Comparison of ENCODE assay signal across 11 cellular contexts in the genomic region with DNA sequence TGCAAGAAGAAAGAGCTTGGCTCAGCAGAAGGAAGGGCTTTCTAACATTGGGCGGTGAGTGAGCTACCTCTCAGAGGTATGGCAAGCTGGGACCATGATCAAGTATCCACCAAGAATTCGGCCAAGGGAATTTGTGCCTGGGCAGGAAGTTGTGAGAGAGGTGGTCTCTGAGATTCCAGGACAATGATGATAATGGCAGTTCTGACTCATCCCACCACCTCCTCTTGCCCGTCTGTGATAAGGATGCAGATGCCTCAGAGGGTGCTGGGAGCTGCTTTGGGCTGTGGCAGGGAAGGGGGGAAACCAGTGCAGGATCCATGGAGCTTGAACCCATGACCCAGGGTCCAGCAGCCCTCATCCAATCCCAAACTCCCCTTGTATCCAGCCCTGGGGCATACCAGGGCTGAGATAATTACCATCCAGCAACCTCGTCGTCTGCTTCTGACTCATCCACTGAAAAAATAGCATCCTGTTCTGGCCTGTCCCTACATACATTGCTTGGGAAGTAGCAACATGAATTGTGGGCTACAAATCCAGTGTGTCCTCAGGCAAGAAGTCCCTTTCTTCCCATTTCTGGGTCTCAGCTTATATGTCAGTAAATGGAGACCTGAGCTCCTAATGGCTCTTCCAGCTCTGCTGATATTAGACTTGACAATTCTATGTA. TPM values are rescaled to one million over a fixed set of nuclear protein-coding genes. Genes with fewer than 3 reads are reported as not detected.
A peak's percentile ranks its signal among the peaks of the same experiment; 100 is the strongest.
DNase-seq lines count a peak whose midpoint lies in the region; ATAC-seq lines count a peak whose summit lies in the region.
"Had no signal": no experiment of that assay in that cellular context is flagged by ENCODE, and none has a peak within 500 bp of the region (broad histone marks: within the 10 kb centered on the region; RNA-seq: fewer than 3 reads in every experiment).

No MANE protein-coding gene starts in this region.

- H3K4me1 ChIP-seq in ACC112 (ENCODE audit: control insufficient read depth, insufficient read depth, low read length, unreplicated experiment) = peaks cover 7% of the 10 kb centered on the region
- H3K4me1 ChIP-seq in SJSA1 (replicated peaks) = peaks cover 33% of the 10 kb centered on the region
- H3K4me1 ChIP-seq: spleen had no signal

- H3K79me2 ChIP-seq in ACC112 (ENCODE audit: control insufficient read depth, insufficient read depth, low read length, unreplicated experiment) = no peaks in the 10 kb centered on the region

- H3K4me3 ChIP-seq in ACC112 (ENCODE audit: low read depth, low read length) (peak overlapping the region; percentile 50; the same call in 1 of the 2 replicates), SJSA1 (no peak overlapping the region)
- H3K4me3 ChIP-seq: spleen had no signal

- H3K27ac ChIP-seq in ACC112 (ENCODE audit: low read depth, low read length) (peak overlapping the region; percentile 86), SJSA1 (peak overlapping the region; percentile 74)

- H2AFZ ChIP-seq in ACC112 (ENCODE audit: low read length, unreplicated experiment) = peak overlapping the region; percentile 88

- peaks cover 12% of the 10 kb centered on the region; the same call in 1 of the 2 replicates for H3K9me3 ChIP-seq in SJSA1 (replicated peaks)

- H3K36me3 ChIP-seq in ACC112 (ENCODE audit: insufficient read depth, low read length) (no peaks in the 10 kb centered on the region), SJSA1 (no peaks in the 10 kb centered on the region)
- H3K36me3 ChIP-seq: spleen had no signal

- no peak for ATAC-seq in GM18517 (IDR thresholded peaks at IDR 0.05; ENCODE audit: unreplicated experiment)
- ATAC-seq in activated CD4-positive, CD25-positive, alpha-beta regulatory T cell treated with anti-CD3 and anti-CD28 coated beads, Interleukin-2, amount 50 U/mL, for 24 hours = no peak

- DNase-seq in GM03348 (ENCODE audit: low spot score) (peak; percentile 43), SJSA1 (ENCODE audit: low read depth in 1 of 2, low spot score in 2 of 2) (peak; percentile 70 to 83), fibroblast of peridontal ligament (ENCODE audit: extremely low read depth) (peak; percentile 11), OCI-M2 (lab: John Stamatoyannopoulos, UW; ENCODE audit: unreplicated experiment) (no peak), cerebellar nuclear complex (lab: John Stamatoyannopoulos, UW) (no peak)
- DNase-seq: naive B cell, NCI-H1694, spleen had no signal

- H3K27me3 ChIP-seq in ACC112 (ENCODE audit: insufficient read depth, low read length) (peaks cover 5% of the 10 kb centered on the region; the same call in 1 of the 2 replicates), SJSA1 (replicated peaks) (peaks cover 4% of the 10 kb centered on the region; the same call in 1 of the 2 replicates)

RNA-seq across cellular contexts. Expression of a gene that starts 5.9 kb away (rescaled TPM):
- not detected in 2 replicates for total RNA-seq in SJSA1 (2014; rRNA removed; shearing (Covaris generic))
- total RNA-seq: spleen had no signal

Comparison
In these comparisons a context has a peak if more than half of its experiments do, and no peak if none do; other contexts are left out.
1. DNase-seq: peak in GM03348 (single experiment), SJSA1 (2 of 2) and fibroblast of peridontal ligament (single experiment); none in OCI-M2 (single experiment) and cerebellar nuclear complex (0 of 2).